2 cellular contexts compared by ENCODE assay signal in the genomic region with DNA sequence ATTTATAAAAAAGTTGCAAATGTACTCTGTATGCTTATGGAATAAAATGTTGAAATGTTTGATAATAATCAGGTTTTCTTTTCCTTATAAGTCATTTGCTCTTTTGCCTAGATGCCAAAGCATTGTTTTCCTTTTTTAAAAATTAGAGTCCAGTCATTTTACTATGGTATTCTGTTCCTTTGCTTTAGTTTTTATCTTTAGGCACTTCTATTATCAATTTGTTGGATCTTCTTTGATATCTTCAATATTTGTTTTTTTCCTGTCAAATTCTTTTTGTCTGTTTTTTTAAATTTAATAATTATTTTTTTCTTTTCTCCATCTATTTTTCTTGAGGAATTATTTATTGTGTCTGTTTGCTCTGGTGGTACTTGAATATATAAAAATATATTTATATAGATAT. TPM values are rescaled to one million over a fixed set of nuclear protein-coding genes. Genes with fewer than 3 reads are reported as not detected.
"Had no signal": no experiment of that assay in that cellular context is flagged by ENCODE, and none has a peak within 500 bp of the region (broad histone marks: within the 10 kb centered on the region; RNA-seq: fewer than 3 reads in every experiment).

No MANE protein-coding gene starts in this region.

RNA-seq across cellular contexts. Expression of a gene that starts 28.3 kb away (rescaled TPM):
- total RNA-seq: PC-3, SK-MEL-5 had no signal
